Comparison of ENCODE assay signal across 9 cellular contexts in genomic region chr6:72553531-72554202, GRCh38.
DNase-seq lines count a peak whose midpoint lies in the region; ATAC-seq and TF ChIP-seq lines count a peak whose summit lies in the region.
"Had no signal": no experiment of that assay in that cellular context is flagged by ENCODE, and none has a peak within 500 bp of the region (broad histone marks: within the 10 kb centered on the region; RNA-seq: fewer than 3 reads in every experiment).

No MANE protein-coding gene starts in this region.

- H3K36me3 Mint-ChIP-seq in activated naive CD8-positive, alpha-beta T cell treated with anti-CD3 and anti-CD28 coated beads for 36 hours: no peaks in the 10 kb centered on the region

- H4K91ac ChIP-seq in mesenchymal stem cell (ENCODE audit: low read length): no peak overlapping the region

- H3K4me1 ChIP-seq in mesenchymal stem cell (ENCODE audit: control insufficient read depth, insufficient read depth, low read depth, low read length): no peaks in the 10 kb centered on the region
- H3K4me1 ChIP-seq in heart right ventricle: no peaks in the 10 kb centered on the region

- intact Hi-C loops in heart right ventricle (cut with DNase I): no loop called here

- H3K36me3 ChIP-seq in MG63 (no peaks in the 10 kb centered on the region), mesenchymal stem cell (ENCODE audit: control insufficient read depth in 1 of 2, insufficient read depth in 2 of 2, low read depth in 1 of 2, low read length in 2 of 2) (no peaks in the 10 kb centered on the region), heart right ventricle (no peaks in the 10 kb centered on the region)

- no peak overlapping the region for H4K8ac ChIP-seq in mesenchymal stem cell (ENCODE audit: low read length)

- WGBS in mesenchymal stem cell: 9% methylated on average over 4 of the region's 5 CpGs
- WGBS in heart right ventricle, 2 donors: 36% methylated on average over 5 of the region's 5 CpGs

- no peak overlapping the region for H2AFZ ChIP-seq in mesenchymal stem cell (ENCODE audit: low read depth, low read length)

- H3K27ac Mint-ChIP-seq in activated naive CD8-positive, alpha-beta T cell treated with anti-CD3 and anti-CD28 coated beads for 36 hours: peak overlapping the region; percentile 18

- H3K4me3 ChIP-seq in MG63 (no peak overlapping the region), mesenchymal stem cell (ENCODE audit: insufficient read depth in 1 of 2, low read depth in 1 of 2, low read length in 2 of 2) (no peak overlapping the region), heart right ventricle (no peak overlapping the region)

- H3K4ac ChIP-seq in mesenchymal stem cell (ENCODE audit: low read depth in 1 of 2, low read length in 2 of 2): no peak overlapping the region

- H3K9me3 ChIP-seq in MG63 (no peaks in the 10 kb centered on the region), mesenchymal stem cell (ENCODE audit: control insufficient read depth, low read length) (no peaks in the 10 kb centered on the region), heart right ventricle (no peaks in the 10 kb centered on the region)

- TF ChIP-seq CTCF in heart right ventricle (IDR thresholded peaks at IDR 0.05): no peak

- H3K4me2 ChIP-seq in mesenchymal stem cell (ENCODE audit: low read length, poor library complexity, severe bottlenecking): no peak overlapping the region

- H3K27me3 ChIP-seq in MG63 (no peaks in the 10 kb centered on the region), mesenchymal stem cell (ENCODE audit: control insufficient read depth in 1 of 2, insufficient read depth in 1 of 2, low read length in 2 of 2) (no peaks in the 10 kb centered on the region), heart right ventricle (no peaks in the 10 kb centered on the region)

- H3K9me3 Mint-ChIP-seq in activated naive CD8-positive, alpha-beta T cell treated with anti-CD3 and anti-CD28 coated beads for 36 hours: no peaks in the 10 kb centered on the region
- H3K9me3 Mint-ChIP-seq: central memory CD8-positive, alpha-beta T cell had no signal

- no peak for ATAC-seq in HG03135 (IDR thresholded peaks at IDR 0.05; ENCODE audit: unreplicated experiment)
- no peak for ATAC-seq in heart right ventricle

- H2BK15ac ChIP-seq in mesenchymal stem cell (ENCODE audit: low read depth, poor library complexity, severe bottlenecking): no peak overlapping the region

- no peak overlapping the region for H3K14ac ChIP-seq in mesenchymal stem cell (ENCODE audit: low read length in 2 of 2)

- peaks cover 11% of the 10 kb centered on the region for H3K4me1 Mint-ChIP-seq in activated naive CD8-positive, alpha-beta T cell treated with anti-CD3 and anti-CD28 coated beads for 36 hours
- H3K4me1 Mint-ChIP-seq: central memory CD8-positive, alpha-beta T cell had no signal

- no peak overlapping the region for H3K23ac ChIP-seq in mesenchymal stem cell (ENCODE audit: low read length in 2 of 2)

- no peak overlapping the region for H3K18ac ChIP-seq in mesenchymal stem cell (ENCODE audit: low read depth in 1 of 2, low read length in 2 of 2)

- H2BK12ac ChIP-seq in mesenchymal stem cell (ENCODE audit: low read length in 2 of 2): no peak overlapping the region

- H3K4me3 Mint-ChIP-seq in activated naive CD8-positive, alpha-beta T cell treated with anti-CD3 and anti-CD28 coated beads for 36 hours: no peak overlapping the region
- H3K4me3 Mint-ChIP-seq: central memory CD8-positive, alpha-beta T cell had no signal

- no peak overlapping the region for H2BK120ac ChIP-seq in mesenchymal stem cell (ENCODE audit: low read depth, low read length)

- H3K79me1 ChIP-seq in mesenchymal stem cell (replicated peaks; ENCODE audit: low read length, poor library complexity, severe bottlenecking): no peaks in the 10 kb centered on the region

- DNase-seq in DMS153 (lab: John Stamatoyannopoulos, UW): peak; percentile 97
- peak; percentile 53 for DNase-seq in MG63
- no peak for DNase-seq in activated naive CD8-positive, alpha-beta T cell treated with anti-CD3 and anti-CD28 coated beads for 36 hours
- DNase-seq in mesenchymal stem cell: peak; percentile 90
- DNase-seq in NCI-H2171 (lab: John Stamatoyannopoulos, UW): no peak
- no peak for DNase-seq in heart right ventricle
- no peak for DNase-seq in stimulated activated naive CD4-positive, alpha-beta T cell (lab: John Stamatoyannopoulos, UW)

- no peak overlapping the region for H2AK5ac ChIP-seq in mesenchymal stem cell (ENCODE audit: low read length, severe bottlenecking)

- H3K27me3 Mint-ChIP-seq in activated naive CD8-positive, alpha-beta T cell treated with anti-CD3 and anti-CD28 coated beads for 36 hours: peaks cover 7% of the 10 kb centered on the region

- H2BK5ac ChIP-seq in mesenchymal stem cell (ENCODE audit: low read depth, low read length, poor library complexity, severe bottlenecking): no peak overlapping the region

- peak overlapping the region; percentile 13 for H3K9ac ChIP-seq in mesenchymal stem cell (ENCODE audit: low read length)

- H3K27ac ChIP-seq in mesenchymal stem cell (ENCODE audit: low read length, poor library complexity, severe bottlenecking) (peak overlapping the region; percentile 53), heart right ventricle (no peak overlapping the region)

Comparison
In these comparisons a context has a peak if more than half of its experiments do, and no peak if none do; other contexts are left out.
1. DNase-seq: peak in DMS153 (single experiment), MG63 (single experiment) and mesenchymal stem cell (single experiment); none in activated naive CD8-positive, alpha-beta T cell treated with anti-CD3 and anti-CD28 coated beads for 36 hours (single experiment), NCI-H2171 (single experiment), heart right ventricle (0 of 2) and stimulated activated naive CD4-positive, alpha-beta T cell (0 of 6).